Comparison of ENCODE assay signal across 8 cellular contexts in the genomic region with DNA sequence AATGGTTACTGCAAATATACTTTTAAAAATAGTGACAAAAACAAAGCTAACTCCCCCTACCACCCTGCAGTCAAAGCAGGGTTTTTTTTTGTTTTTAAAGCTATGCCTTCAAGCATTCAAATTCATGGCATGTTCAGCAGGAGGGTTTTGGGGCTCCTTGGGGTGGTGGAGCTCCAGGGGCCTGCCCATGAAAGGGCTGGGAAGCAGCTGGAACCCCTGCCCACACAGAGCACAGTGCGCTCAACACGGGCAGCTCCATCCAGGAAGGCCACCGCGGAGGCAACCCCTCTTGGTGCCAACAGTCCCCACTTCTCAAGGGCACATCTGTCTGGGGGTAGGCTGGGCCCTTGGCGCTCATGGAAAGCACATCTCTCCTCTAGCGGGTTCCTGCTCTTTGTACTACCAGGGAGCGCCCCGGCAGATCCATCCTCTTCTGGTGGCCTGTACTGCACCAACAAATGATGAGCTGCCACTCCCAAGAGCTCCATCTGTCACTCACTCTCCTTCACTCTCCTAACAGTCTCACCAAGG. TPM values are rescaled to one million over a fixed set of nuclear protein-coding genes. Genes with fewer than 3 reads are reported as not detected.
A peak's percentile ranks its signal among the peaks of the same experiment; 100 is the strongest.
DNase-seq lines count a peak whose midpoint lies in the region; TF ChIP-seq lines count a peak whose summit lies in the region.

No MANE protein-coding gene starts in this region.

- H3K27me3 Mint-ChIP-seq in H9 (ENCODE audit: low read depth) (no peaks in the 10 kb centered on the region), brain (peaks cover 5% of the 10 kb centered on the region), nephron (ENCODE audit: low read depth) (no peaks in the 10 kb centered on the region)

- POLR2A ChIA-PET in A673 (lab: Charles Lee; ENCODE audit: low non-redundant PET) = no interaction called here

- H3K4me3 ChIP-seq in A673 (ENCODE audit: low read depth, low read length, poor library complexity, severe bottlenecking) = peak overlapping the region; percentile 5
- H3K4me3 ChIP-seq in MG63 = no peak overlapping the region
- H3K4me3 ChIP-seq in tibial artery = no peak overlapping the region

- H3K4me3 Mint-ChIP-seq in H9 (no peak overlapping the region; a peak in 2 of 5 replicates), brain (peak overlapping the region in 3 of 5 experiments; percentile 33 to 68 (median 64)), nephron (peak overlapping the region in 2 of 3 experiments; percentile 13 to 61)

- H3K79me2 ChIP-seq in H9 (ENCODE audit: insufficient read depth, low read length) = no peaks in the 10 kb centered on the region

- TF ChIP-seq CTCF in A673 (conservative IDR thresholded peaks at IDR 0.05; ENCODE audit: low read depth, low read length) = no peak
- no peak for TF ChIP-seq CTCF in H9 (conservative IDR thresholded peaks at IDR 0.05)
- no peak for TF ChIP-seq CTCF in brain (conservative IDR thresholded peaks at IDR 0.05)
- no peak for TF ChIP-seq CTCF in nephron (IDR thresholded peaks at IDR 0.05; ENCODE audit: unreplicated experiment in 3 of 3)
- TF ChIP-seq CTCF in tibial artery (IDR thresholded peaks at IDR 0.05) = no peak

- no peaks in the 10 kb centered on the region for H3K9me3 Mint-ChIP-seq in H9
- no peaks in the 10 kb centered on the region for H3K9me3 Mint-ChIP-seq in brain
- no peaks in the 10 kb centered on the region for H3K9me3 Mint-ChIP-seq in nephron

- H4K5ac ChIP-seq in H9 (ENCODE audit: insufficient read length, low read depth, low read length) = no peak overlapping the region

- no peaks in the 10 kb centered on the region for H3K79me1 ChIP-seq in H9 (ENCODE audit: insufficient read depth, low read depth, low read length, poor library complexity, severe bottlenecking)

- no peak overlapping the region for H2BK12ac ChIP-seq in H9 (ENCODE audit: insufficient read length, low read depth, low read length)

- H3K9me3 ChIP-seq in A673 (ENCODE audit: low read depth, low read length, poor library complexity, severe bottlenecking) (no peaks in the 10 kb centered on the region), H9 (ENCODE audit: control insufficient read depth, low read depth, low read length) (no peaks in the 10 kb centered on the region), MG63 (no peaks in the 10 kb centered on the region), tibial artery (no peaks in the 10 kb centered on the region)

- no peak overlapping the region for H3K23ac ChIP-seq in H9 (ENCODE audit: insufficient read length, low read depth, low read length)

- H3K27ac Mint-ChIP-seq in H9 (peak overlapping the region in 1 of 3 experiments; percentile 62; a peak in 2 of 7 replicates), brain (peak overlapping the region in 4 of 5 experiments; percentile 53 to 88 (median 82)), nephron (peak overlapping the region; percentile 49 to 80 (median 58))

- WGBS in H9 (ENCODE audit: extremely low coverage, insufficient read length, low lambda C conversion rate) = no CpG with 5 or more reads among the region's 8 CpGs

- H3K27ac ChIP-seq in A673 (ENCODE audit: low read depth, low read length, poor library complexity, severe bottlenecking) (peak overlapping the region; percentile 5), H9 (ENCODE audit: insufficient read length, low read depth, low read length) (no peak overlapping the region), tibial artery (peak overlapping the region in 1 of 2 donors; percentile 36)

- H2BK15ac ChIP-seq in H9 (ENCODE audit: low read depth, low read length) = no peak overlapping the region

- DNase-seq in A673 (ENCODE audit: low spot score) (no peak), H9 (peak; percentile 37), MG63 (no peak), NCI-H774 (lab: John Stamatoyannopoulos, UW) (no peak), amniotic stem cell (lab: John Stamatoyannopoulos, UW) (no peak), tibial artery (no peak)

- H3K23me2 ChIP-seq in H9 (ENCODE audit: insufficient read length, low read depth, low read length, poor library complexity, severe bottlenecking) = no peaks in the 10 kb centered on the region

- H3K4me2 ChIP-seq in H9 (ENCODE audit: insufficient read depth, insufficient read length, low read length) = no peak overlapping the region

- H3K36me3 Mint-ChIP-seq in H9 (ENCODE audit: insufficient read depth in 1 of 3, low read depth in 3 of 3) = peaks cover 36 to 67% (median 60%) of the 10 kb centered on the region in 3 experiments; a peak in 6 of 7 replicates
- peaks cover 40% of the 10 kb centered on the region for H3K36me3 Mint-ChIP-seq in brain
- peaks cover 50% of the 10 kb centered on the region for H3K36me3 Mint-ChIP-seq in nephron (ENCODE audit: low read depth)

- H3K27me3 ChIP-seq in A673 (replicated peaks; ENCODE audit: insufficient read depth, low read depth, low read length, poor library complexity) = no peaks in the 10 kb centered on the region
- H3K27me3 ChIP-seq in H9 (ENCODE audit: insufficient read depth, low read length) = no peaks in the 10 kb centered on the region
- no peaks in the 10 kb centered on the region for H3K27me3 ChIP-seq in MG63
- no peaks in the 10 kb centered on the region for H3K27me3 ChIP-seq in tibial artery

- H3K18ac ChIP-seq in H9 (ENCODE audit: insufficient read length, low read depth, low read length) = no peak overlapping the region

- H2AFZ ChIP-seq in H9 (ENCODE audit: low read length) = no peak overlapping the region

- H3K4ac ChIP-seq in H9 (ENCODE audit: low read depth, low read length) = no peak overlapping the region

- H3K56ac ChIP-seq in H9 (ENCODE audit: insufficient read length, low read depth, low read length) = no peak overlapping the region

- no peak overlapping the region for H2BK120ac ChIP-seq in H9 (ENCODE audit: low read depth, low read length, poor library complexity, severe bottlenecking)

- no peak overlapping the region for H2BK20ac ChIP-seq in H9 (ENCODE audit: low read depth, low read length, poor library complexity, severe bottlenecking)

- no TSS peak for BruUV-seq in A673 (replicated peaks; lab: Mats Ljungman, UMichigan)

- H3K4me1 Mint-ChIP-seq in H9 (peaks cover 32 to 38% of the 10 kb centered on the region in 2 experiments), brain (peaks cover 33% of the 10 kb centered on the region), nephron (peaks cover 30% of the 10 kb centered on the region)

- peaks cover 26% of the 10 kb centered on the region for H3K4me1 ChIP-seq in A673 (ENCODE audit: insufficient read depth, low read length, poor library complexity, severe bottlenecking)
- H3K4me1 ChIP-seq in H9 (ENCODE audit: insufficient read depth, low read length) = peaks cover 5% of the 10 kb centered on the region; the same call in 1 of the 2 replicates
- peaks cover 0 to 34% (median 17%) of the 10 kb centered on the region in 4 donors for H3K4me1 ChIP-seq in tibial artery

- H2AK5ac ChIP-seq in H9 (ENCODE audit: insufficient read length, low read length) = no peak overlapping the region

- no peak overlapping the region for H3T11ph ChIP-seq in H9 (ENCODE audit: low read length)

- H4K20me1 ChIP-seq in H9 (ENCODE audit: control insufficient read depth, insufficient read depth, insufficient read length) = no peaks in the 10 kb centered on the region

- no peak overlapping the region for H4K8ac ChIP-seq in H9 (replicated peaks; ENCODE audit: insufficient read length, low read depth, low read length)

- no peak overlapping the region for H4K91ac ChIP-seq in H9 (ENCODE audit: insufficient read length, low read depth, low read length)

- no peak overlapping the region for H3K14ac ChIP-seq in H9 (ENCODE audit: insufficient read depth, low read length)

- H2BK5ac ChIP-seq in H9 (ENCODE audit: insufficient read length, low read length) = no peak overlapping the region

- no peak overlapping the region for H3K9ac ChIP-seq in H9 (ENCODE audit: extremely low read depth, insufficient read length, low read length)

- intact Hi-C loops in A673 (cut with micrococcal nuclease; ENCODE audit: unreplicated experiment) = no loop called here
- intact Hi-C loops in tibial artery (cut with DNase I; ENCODE audit: low total_unique reads) = no loop called here

- H3K36me3 ChIP-seq in A673 (ENCODE audit: insufficient read depth, low read length, poor library complexity, severe bottlenecking) (peaks cover 42% of the 10 kb centered on the region), MG63 (peaks cover 28% of the 10 kb centered on the region), tibial artery (peaks cover 22 to 63% (median 53%) of the 10 kb centered on the region in 3 donors)

- CTCF ChIA-PET in A673 (lab: Charles Lee) = interaction anchor here (0.6 kb wide), 1 partner anchor 77 kb away, joined by 4 read pairs; no protein-coding TSS in a partner anchor

RNA-seq across cellular contexts. Expression of gene PHLDA2, which starts 16.6 kb away (rescaled TPM):
- 25.0 and 33.7 TPM in 2 replicates for total RNA-seq in A673 (2021)
- total RNA-seq in H9 (2021) = 41.5 and 42.8 TPM in 2 replicates
- polyA plus RNA-seq in brain (ENCODE audit: insufficient read depth, low read depth, low replicate concordance) = 10.6 TPM
- total RNA-seq in MG63 (2014; rRNA removed; shearing (Covaris generic); ENCODE audit: low replicate concordance) = 4.0 and 26.4 TPM in 2 replicates

RNA-seq across cellular contexts. Expression of gene NAP1L4, which starts 46.3 kb away (rescaled TPM):
- 169 and 184 TPM in 2 replicates for total RNA-seq in A673 (2021)
- total RNA-seq in H9 (2021) = 212 and 217 TPM in 2 replicates
- polyA plus RNA-seq in brain (ENCODE audit: insufficient read depth, low read depth, low replicate concordance) = 88.6 TPM
- 98.0 and 116 TPM in 2 replicates for total RNA-seq in MG63 (2014; rRNA removed; shearing (Covaris generic); ENCODE audit: low replicate concordance)

Comparison
In these comparisons a context has a peak if more than half of its experiments do, and no peak if none do; other contexts are left out.
1. H3K4me3 Mint-ChIP-seq: peak in brain (3 of 5) and nephron (2 of 3); none in H9 (0 of 2).